In genomic region chr11:70384486-70385152, GRCh38 we compare ENCODE assay signal across 30 cellular contexts. TPM values are rescaled to one million over a fixed set of nuclear protein-coding genes. Genes with fewer than 3 reads are reported as not detected.
DNase-seq lines count a peak whose midpoint lies in the region; ATAC-seq, FAIRE-seq and TF ChIP-seq lines count a peak whose summit lies in the region.
"Had no signal": no experiment of that assay in that cellular context is flagged by ENCODE, and none has a peak within 500 bp of the region (broad histone marks: within the 10 kb centered on the region; RNA-seq: fewer than 3 reads in every experiment).

No MANE protein-coding gene starts in this region.

- H3K27ac ChIP-seq in 22Rv1 (peak overlapping the region; percentile 5; the same call in 1 of the 2 replicates), RWPE1 (peak overlapping the region; percentile 9; the same call in 1 of the 2 replicates), dorsolateral prefrontal cortex (peak overlapping the region in 54 of 59 donors; percentile 9 to 85 (median 64)), neural progenitor cell (peak overlapping the region; percentile 46)
- H3K27ac ChIP-seq: BLaER1, colonic mucosa, foreskin keratinocyte, heart right ventricle, lower lobe of right lung had no signal

- H3K79me2 ChIP-seq in neural progenitor cell (ENCODE audit: low read depth), result peaks cover 10% of the 10 kb centered on the region

- peaks cover 3% of the 10 kb centered on the region for H3K4me1 Mint-ChIP-seq in neural progenitor cell
- H3K4me1 Mint-ChIP-seq: neural crest cell had no signal

- peaks cover 30% of the 10 kb centered on the region for H3K36me3 Mint-ChIP-seq in neural progenitor cell

- intact Hi-C loops in dorsolateral prefrontal cortex (cut with DNase I), result no loop called here

- no peak overlapping the region for H2AFZ ChIP-seq in neural progenitor cell (replicated peaks)

- no peak for FAIRE-seq in D721Med (lab: Jason Lieb, UNC)
- FAIRE-seq: G401.6 had no signal

- no peak for ATAC-seq in GM18519 (IDR thresholded peaks at IDR 0.05; ENCODE audit: low FRiP score, unreplicated experiment)
- ATAC-seq in HG03442 (IDR thresholded peaks at IDR 0.05; ENCODE audit: unreplicated experiment), result no peak
- ATAC-seq: effector memory CD8-positive, alpha-beta T cell; esophagus mucosa; foreskin keratinocyte; lower lobe of right lung; Panc1; stimulated activated naive CD8-positive, alpha-beta T cell treated with anti-CD3 and anti-CD28 coated beads, Interleukin-15, amount 100 ng/mL, for 72 hours had no signal

- H3K4me1 ChIP-seq in neural progenitor cell, result no peaks in the 10 kb centered on the region
- H3K4me1 ChIP-seq: BLaER1, colonic mucosa, foreskin keratinocyte, heart right ventricle had no signal

- no peak for DNase-seq in RWPE1 (ENCODE audit: low spot score)
- DNase-seq in dorsolateral prefrontal cortex, result no peak
- DNase-seq in neural progenitor cell (ENCODE audit: low spot score), result no peak
- DNase-seq in D721Med (ENCODE audit: insufficient read length, low spot score), result no peak
- DNase-seq in NCI-H2227 (lab: John Stamatoyannopoulos, UW; ENCODE audit: unreplicated experiment), result no peak
- DNase-seq: activated CD4-positive, alpha-beta T cell treated with anti-CD3 and anti-CD28 coated beads for 1 hour; activated gamma-delta T cell; colonic mucosa; COR-L47; effector memory CD8-positive, alpha-beta T cell; foreskin keratinocyte; HCEC 1CT; heart right ventricle; KG1; lower lobe of right lung; MM.1S; NCI-H1417; NCI-H2081; NCI-H226; stimulated activated naive CD8-positive, alpha-beta T cell treated with anti-CD3 and anti-CD28 coated beads, Interleukin-15, amount 100 ng/mL, for 72 hours; T-helper 1 cell had no signal

- peak overlapping the region; percentile 79 for H3K27ac Mint-ChIP-seq in neural progenitor cell
- H3K27ac Mint-ChIP-seq: effector memory CD8-positive, alpha-beta T cell; type B pancreatic cell had no signal

- H3K27me3 ChIP-seq in dorsolateral prefrontal cortex, result no peaks in the 10 kb centered on the region
- H3K27me3 ChIP-seq in neural progenitor cell, result no peaks in the 10 kb centered on the region
- H3K27me3 ChIP-seq: BLaER1, colonic mucosa, foreskin keratinocyte had no signal

- no peak overlapping the region for H3K4me3 Mint-ChIP-seq in neural progenitor cell
- H3K4me3 Mint-ChIP-seq: effector memory CD8-positive, alpha-beta T cell; neural crest cell; stimulated activated naive CD8-positive, alpha-beta T cell treated with anti-CD3 and anti-CD28 coated beads, Interleukin-15, amount 100 ng/mL, for 72 hours; type B pancreatic cell had no signal

- H3K4me2 ChIP-seq in neural progenitor cell, result no peak overlapping the region
- H3K4me2 ChIP-seq: BLaER1 had no signal

- CTCF ChIA-PET in RWPE1 (lab: Yijun Ruan, JAX), result no interaction called here

- H3K9ac ChIP-seq in neural progenitor cell, result no peak overlapping the region
- H3K9ac ChIP-seq: BLaER1 had no signal

- H3K27me3 Mint-ChIP-seq in neural progenitor cell (ENCODE audit: insufficient read depth, low read depth), result peaks cover 8% of the 10 kb centered on the region
- H3K27me3 Mint-ChIP-seq: effector memory CD8-positive, alpha-beta T cell; type B pancreatic cell had no signal

- peaks cover 3% of the 10 kb centered on the region for H3K36me3 ChIP-seq in neural progenitor cell

- no peak for TF ChIP-seq CTCF in 22Rv1 (IDR thresholded peaks at IDR 0.05)
- no peak for TF ChIP-seq CTCF in RWPE1 (conservative IDR thresholded peaks at IDR 0.05; ENCODE audit: low read depth)
- TF ChIP-seq CTCF in dorsolateral prefrontal cortex (IDR thresholded peaks at IDR 0.05 in 54 of 56, conservative IDR thresholded peaks at IDR 0.05 in 2 of 56; ENCODE audit: low read depth in 1 of 56, partially characterized antibody in 56 of 56), result no peak
- no peak for TF ChIP-seq CTCF in neural progenitor cell (IDR thresholded peaks at IDR 0.05)
- TF ChIP-seq CTCF in D721Med (IDR thresholded peaks at IDR 0.05; ENCODE audit: insufficient read depth, missing control alignments), result no peak

- no peaks in the 10 kb centered on the region for H3K9me3 ChIP-seq in neural progenitor cell (ENCODE audit: low read depth)
- H3K9me3 ChIP-seq: BLaER1, colonic mucosa, heart right ventricle, lower lobe of right lung had no signal

- H4K20me1 ChIP-seq in neural progenitor cell (ENCODE audit: low read depth), result peaks cover 11% of the 10 kb centered on the region

- H3K4me3 ChIP-seq in dorsolateral prefrontal cortex (no peak overlapping the region), neural progenitor cell (no peak overlapping the region)
- H3K4me3 ChIP-seq: BLaER1, colonic mucosa, heart right ventricle, lower lobe of right lung had no signal

- POLR2A ChIA-PET in RWPE1 (lab: Yijun Ruan, JAX; ENCODE audit: low non-redundant PET), result no interaction called here

- H3F3A ChIP-seq in neural progenitor cell (ENCODE audit: low read depth), result peaks cover 4% of the 10 kb centered on the region

- no peaks in the 10 kb centered on the region for H3K9me3 Mint-ChIP-seq in neural progenitor cell
- H3K9me3 Mint-ChIP-seq: effector memory CD8-positive, alpha-beta T cell; neural crest cell; stimulated activated naive CD8-positive, alpha-beta T cell treated with anti-CD3 and anti-CD28 coated beads, Interleukin-15, amount 100 ng/mL, for 72 hours; type B pancreatic cell had no signal

RNA-seq across cellular contexts. Expression of gene CTTN, which starts 13.7 kb away (rescaled TPM):
- total RNA-seq in dorsolateral prefrontal cortex, result 100 to 1,000 TPM; 183 to 372 (median 269) TPM
- 200 and 239 TPM in 2 replicates for total RNA-seq in neural progenitor cell (ENCODE audit: low replicate concordance)

Comparison
In these comparisons a context has a peak if more than half of its experiments do, and no peak if none do; other contexts are left out.
1. H3K27ac ChIP-seq: peak in every context shown above with its lines; median percentile 64 in dorsolateral prefrontal cortex; 46 in neural progenitor cell; 9 in RWPE1; 5 in 22Rv1.